ENCODE assay signal across 1 cellular context in the genomic region with DNA sequence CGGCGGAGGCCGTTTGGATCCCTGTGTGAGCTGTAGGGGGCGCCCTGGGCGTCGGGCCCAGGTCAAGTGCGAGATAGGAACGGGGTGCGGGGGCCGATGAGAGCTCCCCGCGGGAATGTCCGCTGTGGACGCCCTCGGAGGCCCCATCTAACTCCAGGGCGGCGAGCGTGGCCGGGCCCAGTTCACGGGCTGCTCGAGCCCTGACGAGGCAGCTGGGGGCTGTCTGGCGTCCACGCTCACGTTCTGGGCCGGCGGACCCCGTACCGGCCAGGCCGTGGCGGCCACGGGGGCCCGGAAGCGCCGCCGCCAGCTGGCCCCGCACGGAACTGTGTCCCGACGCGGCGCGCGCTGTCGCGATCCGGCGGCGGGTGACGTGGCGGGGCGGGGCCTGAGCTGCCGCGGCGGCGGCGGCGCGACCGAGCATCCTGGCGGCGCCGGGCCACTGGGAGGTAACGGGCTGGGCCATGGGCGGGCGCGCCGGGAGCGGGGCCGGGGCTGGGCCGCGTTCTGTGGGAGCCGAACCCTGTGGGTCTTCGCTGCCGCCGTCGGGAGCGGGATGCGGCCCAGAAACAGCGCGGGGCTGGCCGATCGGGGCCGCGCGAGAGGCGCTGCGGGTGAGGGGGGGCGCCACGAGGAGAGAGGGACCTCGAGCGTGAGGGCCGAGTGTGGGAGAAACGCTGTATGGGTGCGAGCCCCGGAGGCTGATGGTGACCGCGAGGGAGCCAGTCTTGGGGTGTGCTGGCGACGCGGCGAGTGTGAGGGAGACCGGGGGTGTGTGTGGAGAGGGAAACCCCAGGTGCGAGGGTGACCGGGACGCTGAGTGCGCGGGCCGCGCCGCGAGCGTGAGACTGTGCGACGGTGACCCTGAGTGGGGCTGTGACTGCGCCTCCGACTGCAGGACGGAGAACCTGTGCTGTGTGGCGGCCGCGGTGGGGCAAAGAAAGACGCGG.
TF ChIP-seq lines count a peak whose summit lies in the region.

A gene (plus strand): TSS at position 399 of the 950 bp plus-strand sequence. CDS start 10,201 bp downstream, outside the sequence.

TF ChIP-seq in HepG2, 621 proteins besides CTCF, POLR2A, EP300 and RAD21 (continued from another document and continues in another):
- TF ChIP-seq, protein P1, sequence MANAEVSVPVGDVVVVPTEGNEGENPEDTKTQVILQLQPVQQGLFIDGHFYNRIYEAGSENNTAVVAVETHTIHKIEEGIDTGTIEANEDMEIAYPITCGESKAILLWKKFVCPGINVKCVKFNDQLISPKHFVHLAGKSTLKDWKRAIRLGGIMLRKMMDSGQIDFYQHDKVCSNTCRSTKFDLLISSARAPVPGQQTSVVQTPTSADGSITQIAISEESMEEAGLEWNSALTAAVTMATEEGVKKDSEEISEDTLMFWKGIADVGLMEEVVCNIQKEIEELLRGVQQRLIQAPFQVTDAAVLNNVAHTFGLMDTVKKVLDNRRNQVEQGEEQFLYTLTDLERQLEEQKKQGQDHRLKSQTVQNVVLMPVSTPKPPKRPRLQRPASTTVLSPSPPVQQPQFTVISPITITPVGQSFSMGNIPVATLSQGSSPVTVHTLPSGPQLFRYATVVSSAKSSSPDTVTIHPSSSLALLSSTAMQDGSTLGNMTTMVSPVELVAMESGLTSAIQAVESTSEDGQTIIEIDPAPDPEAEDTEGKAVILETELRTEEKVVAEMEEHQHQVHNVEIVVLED (CRISPR knock-in tag; IDR thresholded peaks at IDR 0.05; ENCODE audit: borderline replicate concordance): no peak
- no peak for TF ChIP-seq NPAS2 (CRISPR knock-in tag; IDR thresholded peaks at IDR 0.05; ENCODE audit: borderline replicate concordance)
- 0 out of 2 replicates have a peak, but pooled peaks have one; percentile 56 for TF ChIP-seq MTF1 (CRISPR knock-in tag; IDR thresholded peaks at IDR 0.05)
- TF ChIP-seq ZNF350 (CRISPR knock-in tag; IDR thresholded peaks at IDR 0.05; ENCODE audit: borderline replicate concordance, low read depth): no peak; the same call in 1 of the 2 replicates
- no peak for TF ChIP-seq ISX (CRISPR knock-in tag; conservative IDR thresholded peaks at IDR 0.05)
- TF ChIP-seq, protein P2, sequence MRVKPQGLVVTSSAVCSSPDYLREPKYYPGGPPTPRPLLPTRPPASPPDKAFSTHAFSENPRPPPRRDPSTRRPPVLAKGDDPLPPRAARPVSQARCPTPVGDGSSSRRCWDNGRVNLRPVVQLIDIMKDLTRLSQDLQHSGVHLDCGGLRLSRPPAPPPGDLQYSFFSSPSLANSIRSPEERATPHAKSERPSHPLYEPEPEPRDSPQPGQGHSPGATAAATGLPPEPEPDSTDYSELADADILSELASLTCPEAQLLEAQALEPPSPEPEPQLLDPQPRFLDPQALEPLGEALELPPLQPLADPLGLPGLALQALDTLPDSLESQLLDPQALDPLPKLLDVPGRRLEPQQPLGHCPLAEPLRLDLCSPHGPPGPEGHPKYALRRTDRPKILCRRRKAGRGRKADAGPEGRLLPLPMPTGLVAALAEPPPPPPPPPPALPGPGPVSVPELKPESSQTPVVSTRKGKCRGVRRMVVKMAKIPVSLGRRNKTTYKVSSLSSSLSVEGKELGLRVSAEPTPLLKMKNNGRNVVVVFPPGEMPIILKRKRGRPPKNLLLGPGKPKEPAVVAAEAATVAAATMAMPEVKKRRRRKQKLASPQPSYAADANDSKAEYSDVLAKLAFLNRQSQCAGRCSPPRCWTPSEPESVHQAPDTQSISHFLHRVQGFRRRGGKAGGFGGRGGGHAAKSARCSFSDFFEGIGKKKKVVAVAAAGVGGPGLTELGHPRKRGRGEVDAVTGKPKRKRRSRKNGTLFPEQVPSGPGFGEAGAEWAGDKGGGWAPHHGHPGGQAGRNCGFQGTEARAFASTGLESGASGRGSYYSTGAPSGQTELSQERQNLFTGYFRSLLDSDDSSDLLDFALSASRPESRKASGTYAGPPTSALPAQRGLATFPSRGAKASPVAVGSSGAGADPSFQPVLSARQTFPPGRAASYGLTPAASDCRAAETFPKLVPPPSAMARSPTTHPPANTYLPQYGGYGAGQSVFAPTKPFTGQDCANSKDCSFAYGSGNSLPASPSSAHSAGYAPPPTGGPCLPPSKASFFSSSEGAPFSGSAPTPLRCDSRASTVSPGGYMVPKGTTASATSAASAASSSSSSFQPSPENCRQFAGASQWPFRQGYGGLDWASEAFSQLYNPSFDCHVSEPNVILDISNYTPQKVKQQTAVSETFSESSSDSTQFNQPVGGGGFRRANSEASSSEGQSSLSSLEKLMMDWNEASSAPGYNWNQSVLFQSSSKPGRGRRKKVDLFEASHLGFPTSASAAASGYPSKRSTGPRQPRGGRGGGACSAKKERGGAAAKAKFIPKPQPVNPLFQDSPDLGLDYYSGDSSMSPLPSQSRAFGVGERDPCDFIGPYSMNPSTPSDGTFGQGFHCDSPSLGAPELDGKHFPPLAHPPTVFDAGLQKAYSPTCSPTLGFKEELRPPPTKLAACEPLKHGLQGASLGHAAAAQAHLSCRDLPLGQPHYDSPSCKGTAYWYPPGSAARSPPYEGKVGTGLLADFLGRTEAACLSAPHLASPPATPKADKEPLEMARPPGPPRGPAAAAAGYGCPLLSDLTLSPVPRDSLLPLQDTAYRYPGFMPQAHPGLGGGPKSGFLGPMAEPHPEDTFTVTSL (CRISPR knock-in tag; IDR thresholded peaks at IDR 0.05; ENCODE audit: borderline replicate concordance): no peak
- peak; percentile 41; the same call in 1 of the 2 replicates for TF ChIP-seq ZNF891 (CRISPR knock-in tag; IDR thresholded peaks at IDR 0.05)
- TF ChIP-seq KDM4B (CRISPR knock-in tag; IDR thresholded peaks at IDR 0.05): no peak; the same call in 1 of the 2 replicates
- TF ChIP-seq RARG (CRISPR knock-in tag; IDR thresholded peaks at IDR 0.05; ENCODE audit: low read depth): no peak
- no peak; the same call in 1 of the 2 replicates for TF ChIP-seq ZNF713 (CRISPR knock-in tag; IDR thresholded peaks at IDR 0.05)
- TF ChIP-seq ZNF260 (CRISPR knock-in tag; IDR thresholded peaks at IDR 0.05; ENCODE audit: borderline replicate concordance, low read depth): no peak; the same call in 1 of the 2 replicates
- TF ChIP-seq ARNT2 (CRISPR knock-in tag; IDR thresholded peaks at IDR 0.05; ENCODE audit: low read depth): peak; percentile 31; the same call in 1 of the 2 replicates
- TF ChIP-seq ERF (CRISPR knock-in tag; IDR thresholded peaks at IDR 0.05): no peak; the same call in 1 of the 2 replicates
- peak; percentile 59; the same call in 1 of the 2 replicates for TF ChIP-seq ZNF790 (CRISPR knock-in tag; IDR thresholded peaks at IDR 0.05; ENCODE audit: borderline replicate concordance)
- TF ChIP-seq, protein P3, sequence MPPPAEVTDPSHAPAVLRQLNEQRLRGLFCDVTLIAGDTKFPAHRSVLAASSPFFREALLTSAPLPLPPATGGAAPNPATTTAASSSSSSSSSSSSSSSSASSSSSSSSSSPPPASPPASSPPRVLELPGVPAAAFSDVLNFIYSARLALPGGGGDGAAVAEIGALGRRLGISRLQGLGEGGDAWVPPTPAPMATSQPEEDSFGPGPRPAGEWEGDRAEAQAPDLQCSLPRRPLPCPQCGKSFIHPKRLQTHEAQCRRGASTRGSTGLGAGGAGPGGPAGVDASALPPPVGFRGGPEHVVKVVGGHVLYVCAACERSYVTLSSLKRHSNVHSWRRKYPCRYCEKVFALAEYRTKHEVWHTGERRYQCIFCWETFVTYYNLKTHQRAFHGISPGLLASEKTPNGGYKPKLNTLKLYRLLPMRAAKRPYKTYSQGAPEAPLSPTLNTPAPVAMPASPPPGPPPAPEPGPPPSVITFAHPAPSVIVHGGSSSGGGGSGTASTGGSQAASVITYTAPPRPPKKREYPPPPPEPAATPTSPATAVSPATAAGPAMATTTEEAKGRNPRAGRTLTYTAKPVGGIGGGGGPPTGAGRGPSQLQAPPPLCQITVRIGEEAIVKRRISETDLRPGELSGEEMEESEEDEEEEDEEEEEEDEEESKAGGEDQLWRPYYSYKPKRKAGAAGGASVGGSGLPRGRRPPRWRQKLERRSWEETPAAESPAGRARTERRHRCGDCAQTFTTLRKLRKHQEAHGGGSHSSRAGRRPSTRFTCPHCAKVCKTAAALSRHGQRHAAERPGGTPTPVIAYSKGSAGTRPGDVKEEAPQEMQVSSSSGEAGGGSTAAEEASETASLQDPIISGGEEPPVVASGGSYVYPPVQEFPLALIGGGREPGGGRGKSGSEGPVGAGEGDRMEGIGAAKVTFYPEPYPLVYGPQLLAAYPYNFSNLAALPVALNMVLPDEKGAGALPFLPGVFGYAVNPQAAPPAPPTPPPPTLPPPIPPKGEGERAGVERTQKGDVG (CRISPR knock-in tag; IDR thresholded peaks at IDR 0.05; ENCODE audit: borderline replicate concordance): no peak
- TF ChIP-seq ZNF510 (CRISPR knock-in tag; IDR thresholded peaks at IDR 0.05; ENCODE audit: low read depth): no peak
- no peak for TF ChIP-seq HHEX (CRISPR knock-in tag; IDR thresholded peaks at IDR 0.05)
- TF ChIP-seq, protein P4, sequence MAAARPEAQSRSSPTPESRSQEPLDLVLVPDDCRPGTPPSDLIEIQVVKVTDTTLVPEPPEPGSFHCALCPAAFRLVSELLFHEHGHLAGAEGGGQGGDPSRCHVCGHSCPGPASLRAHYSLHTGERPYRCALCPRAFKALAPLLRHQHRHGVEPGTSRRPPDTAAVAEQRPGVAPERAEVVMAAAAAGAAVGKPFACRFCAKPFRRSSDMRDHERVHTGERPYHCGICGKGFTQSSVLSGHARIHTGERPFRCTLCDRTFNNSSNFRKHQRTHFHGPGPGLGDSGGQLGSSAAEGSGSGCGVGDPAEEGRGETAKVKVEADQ (CRISPR knock-in tag; IDR thresholded peaks at IDR 0.05; ENCODE audit: borderline replicate concordance): no peak; the same call in 1 of the 2 replicates
- TF ChIP-seq, protein P5, sequence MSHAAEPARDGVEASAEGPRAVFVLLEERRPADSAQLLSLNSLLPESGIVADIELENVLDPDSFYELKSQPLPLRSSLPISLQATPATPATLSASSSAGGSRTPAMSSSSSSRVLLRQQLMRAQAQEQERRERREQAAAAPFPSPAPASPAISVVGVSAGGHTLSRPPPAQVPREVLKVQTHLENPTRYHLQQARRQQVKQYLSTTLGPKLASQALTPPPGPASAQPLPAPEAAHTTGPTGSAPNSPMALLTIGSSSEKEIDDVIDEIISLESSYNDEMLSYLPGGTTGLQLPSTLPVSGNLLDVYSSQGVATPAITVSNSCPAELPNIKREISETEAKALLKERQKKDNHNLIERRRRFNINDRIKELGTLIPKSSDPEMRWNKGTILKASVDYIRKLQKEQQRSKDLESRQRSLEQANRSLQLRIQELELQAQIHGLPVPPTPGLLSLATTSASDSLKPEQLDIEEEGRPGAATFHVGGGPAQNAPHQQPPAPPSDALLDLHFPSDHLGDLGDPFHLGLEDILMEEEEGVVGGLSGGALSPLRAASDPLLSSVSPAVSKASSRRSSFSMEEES (CRISPR knock-in tag; IDR thresholded peaks at IDR 0.05): 0 out of 2 replicates have a peak, but pooled peaks have one; percentile 11
- no peak for TF ChIP-seq SETDB1 (CRISPR knock-in tag; IDR thresholded peaks at IDR 0.05; ENCODE audit: borderline replicate concordance)
- TF ChIP-seq ZNF44 (CRISPR knock-in tag; IDR thresholded peaks at IDR 0.05): 0 out of 2 replicates have a peak, but pooled peaks have one; percentile 49
- TF ChIP-seq, protein P6, sequence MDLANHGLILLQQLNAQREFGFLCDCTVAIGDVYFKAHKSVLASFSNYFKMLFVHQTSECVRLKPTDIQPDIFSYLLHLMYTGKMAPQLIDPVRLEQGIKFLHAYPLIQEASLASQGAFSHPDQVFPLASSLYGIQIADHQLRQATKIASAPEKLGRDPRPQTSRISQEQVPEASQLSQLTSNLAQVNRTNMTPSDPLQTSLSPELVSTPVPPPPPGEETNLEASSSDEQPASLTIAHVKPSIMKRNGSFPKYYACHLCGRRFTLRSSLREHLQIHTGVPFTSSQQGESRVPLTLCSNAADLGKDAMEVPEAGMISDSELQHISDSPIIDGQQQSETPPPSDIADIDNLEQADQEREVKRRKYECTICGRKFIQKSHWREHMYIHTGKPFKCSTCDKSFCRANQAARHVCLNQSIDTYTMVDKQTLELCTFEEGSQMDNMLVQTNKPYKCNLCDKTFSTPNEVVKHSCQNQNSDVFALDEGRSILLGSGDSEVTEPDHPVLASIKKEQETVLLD (CRISPR knock-in tag; IDR thresholded peaks at IDR 0.05; ENCODE audit: low read depth): peak; percentile 66
- TF ChIP-seq, protein P7, sequence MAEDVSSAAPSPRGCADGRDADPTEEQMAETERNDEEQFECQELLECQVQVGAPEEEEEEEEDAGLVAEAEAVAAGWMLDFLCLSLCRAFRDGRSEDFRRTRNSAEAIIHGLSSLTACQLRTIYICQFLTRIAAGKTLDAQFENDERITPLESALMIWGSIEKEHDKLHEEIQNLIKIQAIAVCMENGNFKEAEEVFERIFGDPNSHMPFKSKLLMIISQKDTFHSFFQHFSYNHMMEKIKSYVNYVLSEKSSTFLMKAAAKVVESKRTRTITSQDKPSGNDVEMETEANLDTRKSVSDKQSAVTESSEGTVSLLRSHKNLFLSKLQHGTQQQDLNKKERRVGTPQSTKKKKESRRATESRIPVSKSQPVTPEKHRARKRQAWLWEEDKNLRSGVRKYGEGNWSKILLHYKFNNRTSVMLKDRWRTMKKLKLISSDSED (CRISPR knock-in tag; IDR thresholded peaks at IDR 0.05): no peak
- no peak for TF ChIP-seq ZMYM2 (CRISPR knock-in tag; IDR thresholded peaks at IDR 0.05)
- 0 out of 2 replicates have a peak, but pooled peaks have one; percentile 2 for TF ChIP-seq ZNF205 (CRISPR knock-in tag; IDR thresholded peaks at IDR 0.05)
- TF ChIP-seq KMT2B (CRISPR knock-in tag; IDR thresholded peaks at IDR 0.05): no peak; the same call in 1 of the 2 replicates
- TF ChIP-seq TOPORS (CRISPR knock-in tag; IDR thresholded peaks at IDR 0.05): peak; percentile 86
- peak; percentile 91 for TF ChIP-seq AGO2 (optimal IDR thresholded peaks at IDR 0.05; ENCODE audit: low read depth, low read length)
- TF ChIP-seq, protein P8, sequence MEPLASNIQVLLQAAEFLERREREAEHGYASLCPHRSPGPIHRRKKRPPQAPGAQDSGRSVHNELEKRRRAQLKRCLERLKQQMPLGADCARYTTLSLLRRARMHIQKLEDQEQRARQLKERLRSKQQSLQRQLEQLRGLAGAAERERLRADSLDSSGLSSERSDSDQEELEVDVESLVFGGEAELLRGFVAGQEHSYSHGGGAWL (CRISPR knock-in tag; IDR thresholded peaks at IDR 0.05): no peak; the same call in 1 of the 2 replicates
- TF ChIP-seq ARNTL (CRISPR knock-in tag; IDR thresholded peaks at IDR 0.05): peak; percentile 26; the same call in 1 of the 2 replicates
- peak; percentile 63 for TF ChIP-seq ZNF777 (CRISPR knock-in tag; IDR thresholded peaks at IDR 0.05)
- TF ChIP-seq, protein P9, sequence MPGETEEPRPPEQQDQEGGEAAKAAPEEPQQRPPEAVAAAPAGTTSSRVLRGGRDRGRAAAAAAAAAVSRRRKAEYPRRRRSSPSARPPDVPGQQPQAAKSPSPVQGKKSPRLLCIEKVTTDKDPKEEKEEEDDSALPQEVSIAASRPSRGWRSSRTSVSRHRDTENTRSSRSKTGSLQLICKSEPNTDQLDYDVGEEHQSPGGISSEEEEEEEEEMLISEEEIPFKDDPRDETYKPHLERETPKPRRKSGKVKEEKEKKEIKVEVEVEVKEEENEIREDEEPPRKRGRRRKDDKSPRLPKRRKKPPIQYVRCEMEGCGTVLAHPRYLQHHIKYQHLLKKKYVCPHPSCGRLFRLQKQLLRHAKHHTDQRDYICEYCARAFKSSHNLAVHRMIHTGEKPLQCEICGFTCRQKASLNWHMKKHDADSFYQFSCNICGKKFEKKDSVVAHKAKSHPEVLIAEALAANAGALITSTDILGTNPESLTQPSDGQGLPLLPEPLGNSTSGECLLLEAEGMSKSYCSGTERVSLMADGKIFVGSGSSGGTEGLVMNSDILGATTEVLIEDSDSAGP (CRISPR knock-in tag; IDR thresholded peaks at IDR 0.05; ENCODE audit: borderline replicate concordance): peak; percentile 74
- no peak for TF ChIP-seq MLLT10 (CRISPR knock-in tag; IDR thresholded peaks at IDR 0.05)
- no peak; the same call in 1 of the 2 replicates for TF ChIP-seq TCF7 (IDR thresholded peaks at IDR 0.05; ENCODE audit: low read depth)
- no peak for TF ChIP-seq GABPA (IDR thresholded peaks at IDR 0.05; ENCODE audit: low read depth, low read length)
- TF ChIP-seq GABPA (CRISPR knock-in tag; IDR thresholded peaks at IDR 0.05; ENCODE audit: low read depth): no peak
